Comparison of ENCODE assay signal across 11 cellular contexts in the genomic region with DNA sequence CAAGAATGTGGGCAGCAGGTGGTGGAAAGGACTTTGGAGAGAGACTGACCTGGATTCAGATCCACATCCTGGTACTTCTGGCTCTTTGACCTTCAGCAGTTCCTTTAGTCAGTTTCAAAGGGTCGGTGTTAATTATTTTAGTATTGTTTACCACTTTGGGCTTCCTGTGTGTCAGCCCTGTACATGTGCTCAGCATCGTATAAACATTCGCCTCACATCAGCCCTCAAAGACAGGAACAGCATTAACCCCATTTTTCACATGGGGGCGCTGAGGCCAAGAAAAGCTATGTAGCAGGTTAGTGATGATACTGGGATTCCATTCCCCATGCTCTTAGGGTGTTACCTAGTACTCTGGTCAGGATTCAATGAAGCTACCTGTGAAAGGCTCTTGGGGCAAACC.
DNase-seq lines count a peak whose midpoint lies in the region; ATAC-seq, FAIRE-seq and TF ChIP-seq lines count a peak whose summit lies in the region.
"Had no signal": no experiment of that assay in that cellular context is flagged by ENCODE, and none has a peak within 500 bp of the region (broad histone marks: within the 10 kb centered on the region; RNA-seq: fewer than 3 reads in every experiment).

No MANE protein-coding gene starts in this region.

- no peaks in the 10 kb centered on the region for H3K27me3 ChIP-seq in small intestine (ENCODE audit: control insufficient read depth in 2 of 2, insufficient read depth in 2 of 2, low read length in 2 of 2)
- H3K27me3 ChIP-seq: gastrocnemius medialis, MG63 had no signal

- no peak for ATAC-seq in activated T-cell treated with anti-CD3 and anti-CD28 coated beads, Interleukin-2, amount 50 U/mL, for 4 hours
- no peak for ATAC-seq in GM19324 (IDR thresholded peaks at IDR 0.05; ENCODE audit: low FRiP score, unreplicated experiment)
- no peak for ATAC-seq in HG02840 (IDR thresholded peaks at IDR 0.05; ENCODE audit: low FRiP score, unreplicated experiment)
- ATAC-seq: gastrocnemius medialis had no signal

- no peak overlapping the region for H3K4me3 Mint-ChIP-seq in activated T-cell treated with anti-CD3 and anti-CD28 coated beads, Interleukin-2, amount 50 U/mL, for 4 hours
- H3K4me3 Mint-ChIP-seq in endothelial cell (ENCODE audit: unreplicated experiment), result no peak overlapping the region

- no peaks in the 10 kb centered on the region for H3K9me3 ChIP-seq in small intestine (ENCODE audit: control insufficient read depth, low read depth)
- H3K9me3 ChIP-seq: gastrocnemius medialis, MG63 had no signal

- no peaks in the 10 kb centered on the region for H3K27me3 Mint-ChIP-seq in activated T-cell treated with anti-CD3 and anti-CD28 coated beads, Interleukin-2, amount 50 U/mL, for 4 hours (ENCODE audit: low read depth)
- no peaks in the 10 kb centered on the region for H3K27me3 Mint-ChIP-seq in endothelial cell (ENCODE audit: unreplicated experiment)

- no peak overlapping the region for H3K27ac Mint-ChIP-seq in endothelial cell (ENCODE audit: unreplicated experiment)

- WGBS in small intestine, 3 donors, result 33 to 43% (median 41%) methylated on average over 4 of the region's 4 CpGs

- peaks cover 3% of the 10 kb centered on the region for H3K4me1 Mint-ChIP-seq in activated T-cell treated with anti-CD3 and anti-CD28 coated beads, Interleukin-2, amount 50 U/mL, for 4 hours (ENCODE audit: low read depth)
- H3K4me1 Mint-ChIP-seq in endothelial cell (ENCODE audit: unreplicated experiment), result peaks cover 8% of the 10 kb centered on the region

- H3K4me1 ChIP-seq in small intestine (ENCODE audit: control insufficient read depth in 2 of 2, insufficient read depth in 1 of 2, low read depth in 1 of 2, low read length in 1 of 2), result no peaks in the 10 kb centered on the region
- H3K4me1 ChIP-seq: gastrocnemius medialis had no signal

- H3K9me3 Mint-ChIP-seq in activated T-cell treated with anti-CD3 and anti-CD28 coated beads, Interleukin-2, amount 50 U/mL, for 4 hours, result no peaks in the 10 kb centered on the region
- no peaks in the 10 kb centered on the region for H3K9me3 Mint-ChIP-seq in endothelial cell (ENCODE audit: unreplicated experiment)

- no peak overlapping the region for H3K4me3 ChIP-seq in small intestine (ENCODE audit: low read depth in 1 of 2, low read length in 2 of 2)
- H3K4me3 ChIP-seq: gastrocnemius medialis, MG63 had no signal

- H3K27ac ChIP-seq in small intestine (ENCODE audit: low read depth in 1 of 2, low read length in 1 of 2), result no peak overlapping the region
- H3K27ac ChIP-seq: gastrocnemius medialis had no signal

- FAIRE-seq in small intestine (lab: Jason Lieb, UNC), result no peak

- DNase-seq in activated T-cell treated with anti-CD3 and anti-CD28 coated beads, Interleukin-2, amount 50 U/mL, for 1 hour, result peak; percentile 21
- DNase-seq in activated T-cell treated with anti-CD3 and anti-CD28 coated beads, Interleukin-2, amount 50 U/mL, for 4 hours, result no peak
- DNase-seq in OCI-M1 (lab: John Stamatoyannopoulos, UW) (peak; percentile 72), endothelial cell (ENCODE audit: low spot score) (peak; percentile 41), small intestine (peak; percentile 49), kidney glomerular epithelial cell (lab: John Stamatoyannopoulos, UW) (no peak)
- DNase-seq: gastrocnemius medialis; MG63; stimulated activated naive CD4-positive, alpha-beta T cell treated with Interleukin-2 at 50 U/mL for 16 hours had no signal

- H3K36me3 Mint-ChIP-seq in activated T-cell treated with anti-CD3 and anti-CD28 coated beads, Interleukin-2, amount 50 U/mL, for 4 hours (ENCODE audit: insufficient read depth), result peaks cover 32% of the 10 kb centered on the region
- peaks cover 22% of the 10 kb centered on the region for H3K36me3 Mint-ChIP-seq in endothelial cell (ENCODE audit: low read depth, unreplicated experiment)

- peaks cover 4 to 14% of the 10 kb centered on the region in 2 donors for H3K36me3 ChIP-seq in small intestine (ENCODE audit: control insufficient read depth in 2 of 2, insufficient read depth in 2 of 2, low read length in 2 of 2)

- no peak for TF ChIP-seq CTCF in endothelial cell (IDR thresholded peaks at IDR 0.05; ENCODE audit: unreplicated experiment)

Comparison
In these comparisons a context has a peak if more than half of its experiments do, and no peak if none do; other contexts are left out.
1. DNase-seq: peak in activated T-cell treated with anti-CD3 and anti-CD28 coated beads, Interleukin-2, amount 50 U/mL, for 1 hour (single experiment), OCI-M1 (single experiment), endothelial cell (single experiment) and small intestine (single experiment); none in activated T-cell treated with anti-CD3 and anti-CD28 coated beads, Interleukin-2, amount 50 U/mL, for 4 hours (single experiment) and kidney glomerular epithelial cell (single experiment).